Comparison of ENCODE assay signal across 1 cellular context in the genomic region with DNA sequence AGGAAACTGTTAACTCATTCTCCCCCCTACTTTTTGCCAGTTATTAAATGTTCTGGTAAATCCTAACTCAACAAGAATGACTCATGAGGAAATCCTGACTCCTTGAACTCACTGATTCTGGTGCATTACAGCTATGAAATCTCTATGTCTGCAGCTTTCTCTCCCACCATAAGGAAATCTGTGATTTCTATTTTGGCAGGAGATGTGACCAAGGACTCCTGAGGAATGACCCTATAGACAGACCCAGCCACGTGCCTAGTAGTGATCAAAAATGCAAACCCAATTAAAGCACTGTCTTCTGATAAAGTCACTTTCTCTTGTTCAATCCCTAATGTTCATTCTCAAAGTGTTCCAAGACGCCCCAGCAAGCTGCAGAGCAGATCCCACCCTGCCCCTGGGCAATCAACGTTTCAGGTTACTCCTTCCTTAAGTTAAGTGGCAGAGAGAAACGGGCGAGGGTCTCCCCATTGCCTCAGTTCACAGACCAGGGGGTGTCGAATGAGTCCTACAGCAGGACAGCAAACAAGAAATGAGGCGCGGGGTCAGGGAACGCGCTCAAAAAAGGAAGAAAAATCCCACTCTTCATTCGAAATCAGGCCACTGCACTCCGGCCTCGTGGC.
TF ChIP-seq lines count a peak whose summit lies in the region.

No MANE protein-coding gene starts in this region.

TF ChIP-seq in WTC11, 78 proteins besides CTCF, POLR2A, EP300 and RAD21 (continued from another document):
- TF ChIP-seq, protein P1, sequence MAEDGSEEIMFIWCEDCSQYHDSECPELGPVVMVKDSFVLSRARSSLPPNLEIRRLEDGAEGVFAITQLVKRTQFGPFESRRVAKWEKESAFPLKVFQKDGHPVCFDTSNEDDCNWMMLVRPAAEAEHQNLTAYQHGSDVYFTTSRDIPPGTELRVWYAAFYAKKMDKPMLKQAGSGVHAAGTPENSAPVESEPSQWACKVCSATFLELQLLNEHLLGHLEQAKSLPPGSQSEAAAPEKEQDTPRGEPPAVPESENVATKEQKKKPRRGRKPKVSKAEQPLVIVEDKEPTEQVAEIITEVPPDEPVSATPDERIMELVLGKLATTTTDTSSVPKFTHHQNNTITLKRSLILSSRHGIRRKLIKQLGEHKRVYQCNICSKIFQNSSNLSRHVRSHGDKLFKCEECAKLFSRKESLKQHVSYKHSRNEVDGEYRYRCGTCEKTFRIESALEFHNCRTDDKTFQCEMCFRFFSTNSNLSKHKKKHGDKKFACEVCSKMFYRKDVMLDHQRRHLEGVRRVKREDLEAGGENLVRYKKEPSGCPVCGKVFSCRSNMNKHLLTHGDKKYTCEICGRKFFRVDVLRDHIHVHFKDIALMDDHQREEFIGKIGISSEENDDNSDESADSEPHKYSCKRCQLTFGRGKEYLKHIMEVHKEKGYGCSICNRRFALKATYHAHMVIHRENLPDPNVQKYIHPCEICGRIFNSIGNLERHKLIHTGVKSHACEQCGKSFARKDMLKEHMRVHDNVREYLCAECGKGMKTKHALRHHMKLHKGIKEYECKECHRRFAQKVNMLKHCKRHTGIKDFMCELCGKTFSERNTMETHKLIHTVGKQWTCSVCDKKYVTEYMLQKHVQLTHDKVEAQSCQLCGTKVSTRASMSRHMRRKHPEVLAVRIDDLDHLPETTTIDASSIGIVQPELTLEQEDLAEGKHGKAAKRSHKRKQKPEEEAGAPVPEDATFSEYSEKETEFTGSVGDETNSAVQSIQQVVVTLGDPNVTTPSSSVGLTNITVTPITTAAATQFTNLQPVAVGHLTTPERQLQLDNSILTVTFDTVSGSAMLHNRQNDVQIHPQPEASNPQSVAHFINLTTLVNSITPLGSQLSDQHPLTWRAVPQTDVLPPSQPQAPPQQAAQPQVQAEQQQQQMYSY (CRISPR knock-in tag; IDR thresholded peaks at IDR 0.05) = no peak
- TF ChIP-seq, protein P2, sequence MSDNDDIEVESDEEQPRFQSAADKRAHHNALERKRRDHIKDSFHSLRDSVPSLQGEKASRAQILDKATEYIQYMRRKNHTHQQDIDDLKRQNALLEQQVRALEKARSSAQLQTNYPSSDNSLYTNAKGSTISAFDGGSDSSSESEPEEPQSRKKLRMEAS (CRISPR knock-in tag; IDR thresholded peaks at IDR 0.05) = no peak
- TF ChIP-seq, protein P3, sequence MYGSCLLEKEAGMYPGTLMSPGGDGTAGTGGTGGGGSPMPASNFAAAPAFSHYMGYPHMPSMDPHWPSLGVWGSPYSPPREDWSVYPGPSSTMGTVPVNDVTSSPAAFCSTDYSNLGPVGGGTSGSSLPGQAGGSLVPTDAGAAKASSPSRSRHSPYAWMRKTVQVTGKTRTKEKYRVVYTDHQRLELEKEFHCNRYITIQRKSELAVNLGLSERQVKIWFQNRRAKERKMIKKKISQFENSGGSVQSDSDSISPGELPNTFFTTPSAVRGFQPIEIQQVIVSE (CRISPR knock-in tag; IDR thresholded peaks at IDR 0.05; ENCODE audit: borderline replicate concordance) = no peak
- TF ChIP-seq, protein P4, sequence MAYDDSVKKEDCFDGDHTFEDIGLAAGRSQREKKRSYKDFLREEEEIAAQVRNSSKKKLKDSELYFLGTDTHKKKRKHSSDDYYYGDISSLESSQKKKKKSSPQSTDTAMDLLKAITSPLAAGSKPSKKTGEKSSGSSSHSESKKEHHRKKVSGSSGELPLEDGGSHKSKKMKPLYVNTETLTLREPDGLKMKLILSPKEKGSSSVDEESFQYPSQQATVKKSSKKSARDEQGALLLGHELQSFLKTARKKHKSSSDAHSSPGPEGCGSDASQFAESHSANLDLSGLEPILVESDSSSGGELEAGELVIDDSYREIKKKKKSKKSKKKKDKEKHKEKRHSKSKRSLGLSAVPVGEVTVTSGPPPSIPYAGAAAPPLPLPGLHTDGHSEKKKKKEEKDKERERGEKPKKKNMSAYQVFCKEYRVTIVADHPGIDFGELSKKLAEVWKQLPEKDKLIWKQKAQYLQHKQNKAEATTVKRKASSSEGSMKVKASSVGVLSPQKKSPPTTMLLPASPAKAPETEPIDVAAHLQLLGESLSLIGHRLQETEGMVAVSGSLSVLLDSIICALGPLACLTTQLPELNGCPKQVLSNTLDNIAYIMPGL (CRISPR knock-in tag; IDR thresholded peaks at IDR 0.05) = no peak
